In genomic region chr6:163501022-163501421, GRCh38 we compare ENCODE assay signal across 22 cellular contexts.
"Had no signal": no experiment of that assay in that cellular context is flagged by ENCODE, and none has a peak within 500 bp of the region (broad histone marks: within the 10 kb centered on the region; RNA-seq: fewer than 3 reads in every experiment).

No MANE protein-coding gene starts in this region.

- ATAC-seq: activated CD8-positive, alpha-beta T cell treated with anti-CD3 and anti-CD28 coated beads, Interleukin-2, amount 10 ng/mL, durations not matched to agents 7 days and 5 days; activated T-cell treated with anti-CD3 and anti-CD28 coated beads, Interleukin-2, amount 50 U/mL, for 72 hours; mucosa of descending colon; naive thymus-derived CD4-positive, alpha-beta T cell; stimulated activated naive B cell treated with anti-CD40 and anti-IgM and Interleukin-4, amounts not matched to agents 10 μg/mL and 1 μg/mL and 100 μg/mL, for 72 hours had no signal

- H3K36me3 ChIP-seq: cardiac muscle cell, colonic mucosa, esophagus muscularis mucosa, transverse colon had no signal

- H3K27me3 ChIP-seq: cardiac muscle cell, colonic mucosa, esophagus muscularis mucosa, SJSA1, transverse colon had no signal

- H2AFZ ChIP-seq: parathyroid adenoma had no signal

- H3K4me1 ChIP-seq: colonic mucosa, parathyroid adenoma had no signal

- H3K4me3 ChIP-seq: cardiac muscle cell, colonic mucosa, esophagus muscularis mucosa, mucosa of descending colon, SJSA1, skin epidermis, transverse colon had no signal

- H3K27ac ChIP-seq: colonic mucosa, esophagus muscularis mucosa, parathyroid adenoma, SJSA1, skin epidermis, transverse colon had no signal

- H3K27me3 Mint-ChIP-seq: activated CD4-positive, alpha-beta T cell treated with anti-CD3 and anti-CD28 coated beads, Interleukin-2, amount 10 ng/mL, durations not matched to agents 24 days and 14 days; activated naive CD8-positive, alpha-beta T cell treated with anti-CD3 and anti-CD28 coated beads, Interleukin-2, amount 10 ng/mL, durations not matched to agents 7 days and 5 days; naive thymus-derived CD4-positive, alpha-beta T cell; stimulated activated naive B cell treated with anti-CD40 and anti-IgM and Interleukin-4, amounts not matched to agents 10 μg/mL and 1 μg/mL and 100 μg/mL, for 72 hours had no signal

- H3K9ac ChIP-seq: parathyroid adenoma had no signal

- DNase-seq: activated CD4-positive, alpha-beta T cell treated with anti-CD3 and anti-CD28 coated beads, Interleukin-2, amount 10 ng/mL, durations not matched to agents 24 days and 14 days; activated CD4-positive, CD25-positive, alpha-beta regulatory T cell; activated CD8-positive, alpha-beta memory T cell treated with anti-CD3 and anti-CD28 coated beads, Interleukin-2, amount 50 U/mL, for 48 hours; activated CD8-positive, alpha-beta T cell treated with anti-CD3 and anti-CD28 coated beads, Interleukin-2, amount 10 ng/mL, durations not matched to agents 7 days and 5 days; activated gamma-delta T cell treated with Interleukin-2 at 50 U/mL for 16 hours; activated naive CD8-positive, alpha-beta T cell treated with anti-CD3 and anti-CD28 coated beads, Interleukin-2, amount 10 ng/mL, durations not matched to agents 7 days and 5 days; activated T-cell treated with anti-CD3 and anti-CD28 coated beads, Interleukin-2, amount 50 U/mL, for 72 hours; aorta; colonic mucosa; foreskin melanocyte; mucosa of descending colon; naive thymus-derived CD4-positive, alpha-beta T cell; stimulated activated CD4-positive, alpha-beta T cell treated with anti-CD3 and anti-CD28 coated beads, Interleukin-15, amount 100 ng/mL, for 24 hours; stimulated activated CD4-positive, alpha-beta T cell treated with anti-CD3 and anti-CD28 coated beads, Interleukin-4, amount 100 ng/mL, for 1 hour; stimulated activated naive B cell treated with anti-CD40 and anti-IgM and Interleukin-4, amounts not matched to agents 10 μg/mL and 1 μg/mL and 100 μg/mL, for 72 hours; substantia nigra; transverse colon had no signal

- H3K4me3 Mint-ChIP-seq: activated CD4-positive, alpha-beta T cell treated with anti-CD3 and anti-CD28 coated beads, Interleukin-2, amount 10 ng/mL, durations not matched to agents 24 days and 14 days; activated CD8-positive, alpha-beta T cell treated with anti-CD3 and anti-CD28 coated beads, Interleukin-2, amount 10 ng/mL, durations not matched to agents 7 days and 5 days; activated naive CD8-positive, alpha-beta T cell treated with anti-CD3 and anti-CD28 coated beads, Interleukin-2, amount 10 ng/mL, durations not matched to agents 7 days and 5 days; activated T-cell treated with anti-CD3 and anti-CD28 coated beads, Interleukin-2, amount 50 U/mL, for 72 hours; stimulated activated naive B cell treated with anti-CD40 and anti-IgM and Interleukin-4, amounts not matched to agents 10 μg/mL and 1 μg/mL and 100 μg/mL, for 72 hours had no signal

- H3K9me3 ChIP-seq: colonic mucosa, esophagus muscularis mucosa, transverse colon had no signal

- H3K27ac Mint-ChIP-seq: activated CD4-positive, alpha-beta T cell treated with anti-CD3 and anti-CD28 coated beads, Interleukin-2, amount 10 ng/mL, durations not matched to agents 24 days and 14 days; activated CD8-positive, alpha-beta T cell treated with anti-CD3 and anti-CD28 coated beads, Interleukin-2, amount 10 ng/mL, durations not matched to agents 7 days and 5 days; activated naive CD8-positive, alpha-beta T cell treated with anti-CD3 and anti-CD28 coated beads, Interleukin-2, amount 10 ng/mL, durations not matched to agents 7 days and 5 days; activated T-cell treated with anti-CD3 and anti-CD28 coated beads, Interleukin-2, amount 50 U/mL, for 72 hours; naive thymus-derived CD4-positive, alpha-beta T cell; stimulated activated naive B cell treated with anti-CD40 and anti-IgM and Interleukin-4, amounts not matched to agents 10 μg/mL and 1 μg/mL and 100 μg/mL, for 72 hours had no signal
